Comparison of ENCODE assay signal across 8 cellular contexts in genomic region chr13:26558074-26558805, GRCh38. TPM values are rescaled to one million over a fixed set of nuclear protein-coding genes. Genes with fewer than 3 reads are reported as not detected.
DNase-seq lines count a peak whose midpoint lies in the region; ATAC-seq and TF ChIP-seq lines count a peak whose summit lies in the region.

No MANE protein-coding gene starts in this region.

- intact Hi-C loops in Panc1 (cut with micrococcal nuclease; ENCODE audit: unreplicated experiment): no loop called here
- intact Hi-C loops in esophagus squamous epithelium (cut with DNase I): loop anchor here (5.0 kb wide), 1 partner anchor 371 kb away; no protein-coding TSS in a partner anchor

- no peak for TF ChIP-seq CTCF in Panc1 (IDR thresholded peaks at IDR 0.05)
- no peak for TF ChIP-seq CTCF in esophagus squamous epithelium (IDR thresholded peaks at IDR 0.05)
- no peak for TF ChIP-seq CTCF in nephron progenitor cell (IDR thresholded peaks at IDR 0.05)

- no peaks in the 10 kb centered on the region for H3K9me3 ChIP-seq in Panc1 (ENCODE audit: control insufficient read depth, insufficient read depth, low read depth, low read length)
- H3K9me3 ChIP-seq in esophagus squamous epithelium: no peaks in the 10 kb centered on the region

- ATAC-seq in Panc1 (peak; percentile 7; the same call in 1 of the 2 replicates), HG03159 (IDR thresholded peaks at IDR 0.05; ENCODE audit: unreplicated experiment) (no peak), GM21619 (IDR thresholded peaks at IDR 0.05; ENCODE audit: unreplicated experiment) (no peak)

- in situ Hi-C loops in Panc1 (cut with HindIII; ENCODE audit: low pct_unique_long_range_greater_than_20kb, low sequenced_read_pairs): no loop called here

- CTCF ChIA-PET in activated CD4-positive, alpha-beta T cell treated with anti-CD3 and anti-CD28 coated beads, Interleukin-2, amount 10 ng/mL, durations not matched to agents 7 days and 5 days (lab: Charles Lee): no interaction called here
- CTCF ChIA-PET in Panc1 (lab: Charles Lee): interaction anchor here (0.6 kb wide), 1 partner anchor 327 kb away, joined by 4 read pairs; no protein-coding TSS in a partner anchor

- H3K27ac ChIP-seq in Panc1 (ENCODE audit: low read length) (no peak overlapping the region; the same call in 1 of the 2 replicates), esophagus squamous epithelium (peak overlapping the region; percentile 19 to 85 (median 71))

- no peak for DNase-seq in activated CD4-positive, alpha-beta T cell treated with anti-CD3 and anti-CD28 coated beads, Interleukin-2, amount 10 ng/mL, durations not matched to agents 7 days and 5 days
- no peak for DNase-seq in activated CD4-positive, alpha-beta T cell treated with anti-CD3 and anti-CD28 coated beads, Interleukin-2, amount 50 U/mL, for 48 hours
- DNase-seq in Panc1 (ENCODE audit: low read depth, low spot score) (no peak), esophagus squamous epithelium (lab: John Stamatoyannopoulos, UW) (no peak), nephron progenitor cell (peak; percentile 46), NCI-H345 treated with DMSO at 0.1 percent for 48 hours (lab: John Stamatoyannopoulos, UW; ENCODE audit: unreplicated experiment) (no peak)

- H3K27me3 Mint-ChIP-seq in activated CD4-positive, alpha-beta T cell treated with anti-CD3 and anti-CD28 coated beads, Interleukin-2, amount 10 ng/mL, durations not matched to agents 7 days and 5 days: peaks cover 40% of the 10 kb centered on the region
- H3K27me3 Mint-ChIP-seq in nephron progenitor cell (ENCODE audit: low read depth, poor library complexity): peaks cover 3% of the 10 kb centered on the region

- H3K36me3 ChIP-seq in Panc1 (ENCODE audit: control insufficient read depth, insufficient read depth, low read length) (no peaks in the 10 kb centered on the region), esophagus squamous epithelium (no peaks in the 10 kb centered on the region)

- no peak for TF ChIP-seq POLR2A in esophagus squamous epithelium (IDR thresholded peaks at IDR 0.05)

- WGBS in esophagus squamous epithelium, 2 donors: 5 to 22% methylated on average over 5 to 27 of the region's 73 CpGs

- POLR2A ChIA-PET in activated CD4-positive, alpha-beta T cell treated with anti-CD3 and anti-CD28 coated beads, Interleukin-2, amount 10 ng/mL, durations not matched to agents 7 days and 5 days (lab: Charles Lee): interaction anchor here (0.6 kb wide), 1 partner anchor 8 kb away, joined by 3 read pairs; no protein-coding TSS in a partner anchor
- POLR2A ChIA-PET in Panc1 (lab: Charles Lee): no interaction called here

- peaks cover 3% of the 10 kb centered on the region for H3K4me1 Mint-ChIP-seq in activated CD4-positive, alpha-beta T cell treated with anti-CD3 and anti-CD28 coated beads, Interleukin-2, amount 10 ng/mL, durations not matched to agents 7 days and 5 days
- peaks cover 16% of the 10 kb centered on the region for H3K4me1 Mint-ChIP-seq in nephron progenitor cell

- no peak overlapping the region for H3K27ac Mint-ChIP-seq in activated CD4-positive, alpha-beta T cell treated with anti-CD3 and anti-CD28 coated beads, Interleukin-2, amount 10 ng/mL, durations not matched to agents 7 days and 5 days
- no peak overlapping the region for H3K27ac Mint-ChIP-seq in nephron progenitor cell

- no TSS peak for BruUV-seq in Panc1 (replicated peaks; lab: Mats Ljungman, UMichigan)

- H3K27me3 ChIP-seq in Panc1 (ENCODE audit: control insufficient read depth, insufficient read depth, low read length): no peaks in the 10 kb centered on the region
- H3K27me3 ChIP-seq in esophagus squamous epithelium: peaks cover 0 to 23% (median 0%) of the 10 kb centered on the region in 4 donors

- H3K4me3 ChIP-seq in Panc1 (ENCODE audit: low read depth in 2 of 2, low read length in 2 of 2) (peak overlapping the region; percentile 56 to 60), esophagus squamous epithelium (peak overlapping the region; percentile 57 to 86 (median 76))

- H3K4me1 ChIP-seq in Panc1 (ENCODE audit: control insufficient read depth, insufficient read depth, low read length) (peaks cover 15% of the 10 kb centered on the region), esophagus squamous epithelium (peaks cover 2 to 27% (median 7%) of the 10 kb centered on the region in 3 donors)

- H3K9me3 Mint-ChIP-seq in activated CD4-positive, alpha-beta T cell treated with anti-CD3 and anti-CD28 coated beads, Interleukin-2, amount 10 ng/mL, durations not matched to agents 7 days and 5 days: no peaks in the 10 kb centered on the region
- H3K9me3 Mint-ChIP-seq in nephron progenitor cell: peaks cover 12% of the 10 kb centered on the region

- no peaks in the 10 kb centered on the region for H3K36me3 Mint-ChIP-seq in activated CD4-positive, alpha-beta T cell treated with anti-CD3 and anti-CD28 coated beads, Interleukin-2, amount 10 ng/mL, durations not matched to agents 7 days and 5 days (ENCODE audit: low read depth)
- peaks cover 4% of the 10 kb centered on the region for H3K36me3 Mint-ChIP-seq in nephron progenitor cell (ENCODE audit: low read depth)

- H3K4me3 Mint-ChIP-seq in activated CD4-positive, alpha-beta T cell treated with anti-CD3 and anti-CD28 coated beads, Interleukin-2, amount 10 ng/mL, durations not matched to agents 7 days and 5 days: peak overlapping the region; percentile 56
- H3K4me3 Mint-ChIP-seq in nephron progenitor cell: peak overlapping the region; percentile 92

RNA-seq across cellular contexts. Expression of gene WASF3, which starts 0.8 kb away (rescaled TPM):
- total RNA-seq in activated CD4-positive, alpha-beta T cell treated with anti-CD3 and anti-CD28 coated beads, Interleukin-2, amount 10 ng/mL, durations not matched to agents 7 days and 5 days: under 1 TPM in 1 of 2 experiments, not detected in 1; 0.12 TPM
- total RNA-seq in Panc1 (2021; ENCODE audit: unreplicated experiment) (20.2 TPM), esophagus squamous epithelium (10 to 100 TPM in 1 of 4 donors, 1 to 10 TPM in 3; 1.4 to 13.9 (median 2.8) TPM)
- 7.5 TPM for polyA plus RNA-seq in Panc1 (2012; ENCODE audit: insufficient read length)
